Comparison of ENCODE assay signal across 20 cellular contexts in the genomic region with DNA sequence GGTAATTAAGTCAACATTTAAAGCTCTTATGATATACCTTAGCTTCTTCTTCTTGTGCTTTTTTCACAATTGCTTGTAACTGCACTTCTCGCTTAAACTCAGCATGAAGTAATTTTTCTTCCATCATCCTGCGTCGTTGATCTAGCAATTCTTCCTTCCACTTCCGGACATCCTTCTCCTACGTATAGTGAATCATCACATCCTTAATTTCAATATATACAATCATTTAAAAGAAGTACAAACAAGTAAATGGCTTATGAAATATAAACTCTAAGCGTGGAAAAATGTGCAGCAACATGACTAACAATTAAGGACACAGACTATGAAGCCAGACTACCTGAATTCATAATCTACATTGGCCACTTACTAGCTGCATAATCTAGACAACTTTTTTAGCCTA.
DNase-seq lines count a peak whose midpoint lies in the region; ATAC-seq, FAIRE-seq and TF ChIP-seq lines count a peak whose summit lies in the region.
"Had no signal": no experiment of that assay in that cellular context is flagged by ENCODE, and none has a peak within 500 bp of the region (broad histone marks: within the 10 kb centered on the region; RNA-seq: fewer than 3 reads in every experiment).

No MANE protein-coding gene starts in this region.

- no peak overlapping the region for H2AK5ac ChIP-seq in IMR-90 (ENCODE audit: low read depth, low read length)

- no peak overlapping the region for H2BK120ac ChIP-seq in IMR-90 (ENCODE audit: low read depth, low read length)

- no CpG with 5 or more reads among the region's 6 CpGs for WGBS in IMR-90 (ENCODE audit: extremely low coverage in 2 of 2, insufficient read length in 1 of 2), 2 experiments

- no peak overlapping the region for H2BK15ac ChIP-seq in IMR-90 (ENCODE audit: low read depth, low read length)

- TF ChIP-seq RAD21 in IMR-90 (IDR thresholded peaks at IDR 0.05; ENCODE audit: low read length): no peak

- H3K79me1 ChIP-seq in IMR-90 (ENCODE audit: low read depth in 1 of 2, low read length in 2 of 2): no peaks in the 10 kb centered on the region

- no peak overlapping the region for H4K8ac ChIP-seq in IMR-90 (ENCODE audit: low read depth in 2 of 2, low read length in 2 of 2)

- peaks cover 2% of the 10 kb centered on the region for H3K36me3 Mint-ChIP-seq in T-helper 17 cell (ENCODE audit: low read depth)
- H3K36me3 Mint-ChIP-seq in T-helper 2 cell treated with Interferon-gamma antibody and Interleukin-4, amounts not matched to agents 5 μg/mL and 100 μg/mL, for 36 hours (ENCODE audit: low read depth): peaks cover 11% of the 10 kb centered on the region

- H4K91ac ChIP-seq in IMR-90 (ENCODE audit: insufficient read depth, low read depth, low read length): no peak overlapping the region

- no peak overlapping the region for H3K23ac ChIP-seq in IMR-90 (ENCODE audit: low read depth, low read length)

- no peak overlapping the region for H3K14ac ChIP-seq in IMR-90 (replicated peaks; ENCODE audit: low read depth, low read length)

- H3K4me2 ChIP-seq in IMR-90 (ENCODE audit: low read depth, low read length) (no peak overlapping the region), endothelial cell of umbilical vein (ENCODE audit: insufficient read depth, low read length) (no peak overlapping the region)

- TF ChIP-seq POLR2A in IMR-90 (IDR thresholded peaks at IDR 0.05; ENCODE audit: low read depth, low read length): no peak
- no peak for TF ChIP-seq POLR2A in endothelial cell of umbilical vein (IDR thresholded peaks at IDR 0.05; ENCODE audit: low read depth, low read length)

- no peaks in the 10 kb centered on the region for H3K9me3 Mint-ChIP-seq in T-helper 2 cell treated with Interferon-gamma antibody and Interleukin-4, amounts not matched to agents 5 μg/mL and 100 μg/mL, for 36 hours
- H3K9me3 Mint-ChIP-seq: CD4-positive, alpha-beta T cell; H9 had no signal

- H3K4ac ChIP-seq in IMR-90 (ENCODE audit: low read depth, low read length): no peak overlapping the region

- no peak overlapping the region for H3K27ac ChIP-seq in IMR-90 (ENCODE audit: insufficient read depth, low read length)
- H3K27ac ChIP-seq in endothelial cell of umbilical vein (ENCODE audit: insufficient read depth, low read depth, low read length): no peak overlapping the region
- H3K27ac ChIP-seq: C4-2B, HL-60 had no signal

- no peak overlapping the region for H4K5ac ChIP-seq in IMR-90 (ENCODE audit: low read depth, low read length)

- H3K4me1 ChIP-seq in IMR-90 (ENCODE audit: control insufficient read depth, insufficient read depth, low read length): no peaks in the 10 kb centered on the region
- H3K4me1 ChIP-seq in endothelial cell of umbilical vein (ENCODE audit: control insufficient read depth, extremely low read depth, insufficient read depth, low read length): no peaks in the 10 kb centered on the region
- H3K4me1 ChIP-seq: Caco-2 had no signal

- no peak overlapping the region for H3K56ac ChIP-seq in IMR-90 (ENCODE audit: extremely low read depth, insufficient read depth, low read length)

- DNase-seq in IMR-90: peak; percentile 44
- DNase-seq in T-helper 17 cell: no peak
- peak; percentile 20 for DNase-seq in endothelial cell of umbilical vein (ENCODE audit: low read depth, low spot score)
- no peak for DNase-seq in T-helper 2 cell treated with Interferon-gamma antibody and Interleukin-4, amounts not matched to agents 5 μg/mL and 100 μg/mL, for 36 hours (ENCODE audit: low spot score)
- DNase-seq in mucosa of gallbladder (ENCODE audit: low spot score): no peak
- DNase-seq: AML-193; Caco-2; CD4-positive, alpha-beta T cell; GDM1; H9 had no signal

- H2AFZ ChIP-seq in IMR-90 (replicated peaks; ENCODE audit: low read length, poor library complexity): no peak overlapping the region
- H2AFZ ChIP-seq in endothelial cell of umbilical vein (ENCODE audit: low read depth, low read length): no peak overlapping the region

- no peak overlapping the region for H3K4me3 ChIP-seq in IMR-90 (ENCODE audit: insufficient read depth, low read depth, low read length)
- H3K4me3 ChIP-seq in endothelial cell of umbilical vein (replicated peaks in 1 of 3; ENCODE audit: insufficient read depth in 1 of 3, low read depth in 1 of 3, low read length in 3 of 3): no peak overlapping the region
- H3K4me3 ChIP-seq: K562 had no signal

- TF ChIP-seq CTCF in IMR-90 (conservative IDR thresholded peaks at IDR 0.05; ENCODE audit: low read depth, low read length) (no peak), endothelial cell of umbilical vein (IDR thresholded peaks at IDR 0.05; ENCODE audit: extremely low read depth in 1 of 2, insufficient read depth in 1 of 2, low read depth in 1 of 2, low read length in 2 of 2) (no peak)

- in situ Hi-C loops in IMR-90 (cut with MboI; ENCODE audit: low sequenced_read_pairs): no loop called here

- BruUV-seq in IMR-90 (replicated peaks; lab: Mats Ljungman, UMichigan) (no TSS peak), endothelial cell of umbilical vein (replicated peaks; lab: Mats Ljungman, UMichigan) (no TSS peak)

- FAIRE-seq in endothelial cell of umbilical vein (lab: Jason Lieb, UNC): no peak
- FAIRE-seq: A204.1, D721Med, GM12892, GM18507, H1, K562 had no signal

- no peaks in the 10 kb centered on the region for H3K27me3 Mint-ChIP-seq in T-helper 17 cell
- no peaks in the 10 kb centered on the region for H3K27me3 Mint-ChIP-seq in T-helper 2 cell treated with Interferon-gamma antibody and Interleukin-4, amounts not matched to agents 5 μg/mL and 100 μg/mL, for 36 hours (ENCODE audit: low read depth)
- H3K27me3 Mint-ChIP-seq: CD4-positive, alpha-beta T cell had no signal

- H3K4me3 Mint-ChIP-seq in T-helper 17 cell: no peak overlapping the region
- H3K4me3 Mint-ChIP-seq in T-helper 2 cell treated with Interferon-gamma antibody and Interleukin-4, amounts not matched to agents 5 μg/mL and 100 μg/mL, for 36 hours: no peak overlapping the region
- H3K4me3 Mint-ChIP-seq: CD4-positive, alpha-beta T cell; H9 had no signal

- H3K27ac Mint-ChIP-seq in T-helper 17 cell: peak overlapping the region; percentile 16
- no peak overlapping the region for H3K27ac Mint-ChIP-seq in T-helper 2 cell treated with Interferon-gamma antibody and Interleukin-4, amounts not matched to agents 5 μg/mL and 100 μg/mL, for 36 hours
- H3K27ac Mint-ChIP-seq: CD4-positive, alpha-beta T cell; H9 had no signal

- no peak overlapping the region for H2AK9ac ChIP-seq in IMR-90 (replicated peaks; ENCODE audit: low read depth, low read length, poor library complexity)

- dilution Hi-C loops in IMR-90 (cut with HindIII; ENCODE audit: low sequenced_read_pairs, unreplicated experiment) (no loop called here), endothelial cell of umbilical vein (cut with MboI; ENCODE audit: extremely low pct_ligation_motif_present, low sequenced_read_pairs) (no loop called here)

- H3K9me1 ChIP-seq in IMR-90 (ENCODE audit: insufficient read depth, low read length): no peaks in the 10 kb centered on the region
- no peaks in the 10 kb centered on the region for H3K9me1 ChIP-seq in endothelial cell of umbilical vein (replicated peaks; ENCODE audit: control insufficient read depth, extremely low read depth, insufficient read depth, low read length)

- no peak overlapping the region for H3K18ac ChIP-seq in IMR-90 (ENCODE audit: low read depth, low read length)

- intact Hi-C loops in IMR-90 (cut with micrococcal nuclease) (no loop called here), endothelial cell of umbilical vein (cut with micrococcal nuclease) (no loop called here)

- ATAC-seq in IMR-90 (ENCODE audit: low read depth): no peak
- no peak for ATAC-seq in T-helper 17 cell
- no peak for ATAC-seq in GM18520 (IDR thresholded peaks at IDR 0.05; ENCODE audit: unreplicated experiment)
- ATAC-seq in HG03439 (IDR thresholded peaks at IDR 0.05; ENCODE audit: unreplicated experiment): no peak
- ATAC-seq: K562 had no signal

- H3K9me3 ChIP-seq in IMR-90 (ENCODE audit: control insufficient read depth, insufficient read depth, low read length) (no peaks in the 10 kb centered on the region), T-helper 17 cell (ENCODE audit: control insufficient read depth, low read length, poor library complexity, severe bottlenecking) (no peaks in the 10 kb centered on the region), endothelial cell of umbilical vein (replicated peaks; ENCODE audit: control insufficient read depth, insufficient read depth, low read length) (no peaks in the 10 kb centered on the region)
- H3K9me3 ChIP-seq: Caco-2 had no signal

- no peaks in the 10 kb centered on the region for H3K27me3 ChIP-seq in IMR-90 (ENCODE audit: control insufficient read depth, insufficient read depth, low read length)
- H3K27me3 ChIP-seq in endothelial cell of umbilical vein (ENCODE audit: control insufficient read depth in 2 of 2, insufficient read depth in 2 of 2, low read length in 2 of 2): no peaks in the 10 kb centered on the region

- POLR2A ChIA-PET in IMR-90 (lab: Charles Lee; ENCODE audit: unreplicated experiment) (no interaction called here), endothelial cell of umbilical vein (lab: Charles Lee) (no interaction called here)

- H3K36me3 ChIP-seq in IMR-90 (ENCODE audit: control insufficient read depth, insufficient read depth, low read length) (no peaks in the 10 kb centered on the region), endothelial cell of umbilical vein (ENCODE audit: control insufficient read depth in 2 of 2, extremely low read depth in 1 of 2, insufficient read depth in 2 of 2, low read length in 2 of 2) (no peaks in the 10 kb centered on the region)

- H2BK20ac ChIP-seq in IMR-90 (ENCODE audit: low read depth, low read length): no peak overlapping the region

- CTCF ChIA-PET in IMR-90 (lab: Yijun Ruan, JAX): no interaction called here
- CTCF ChIA-PET in endothelial cell of umbilical vein (lab: Charles Lee): no interaction called here

- no peak overlapping the region for H3K9ac ChIP-seq in IMR-90 (ENCODE audit: low read depth, low read length)
- no peak overlapping the region for H3K9ac ChIP-seq in endothelial cell of umbilical vein (replicated peaks; ENCODE audit: extremely low read depth, insufficient read depth, low read length)

- no peaks in the 10 kb centered on the region for H4K20me1 ChIP-seq in IMR-90 (ENCODE audit: insufficient read depth, low read length)
- H4K20me1 ChIP-seq in endothelial cell of umbilical vein (replicated peaks; ENCODE audit: control insufficient read depth, extremely low read depth, insufficient read depth, low read length): no peaks in the 10 kb centered on the region

- H3K4me1 Mint-ChIP-seq in T-helper 17 cell: peaks cover 2% of the 10 kb centered on the region
- H3K4me1 Mint-ChIP-seq in T-helper 2 cell treated with Interferon-gamma antibody and Interleukin-4, amounts not matched to agents 5 μg/mL and 100 μg/mL, for 36 hours (ENCODE audit: low read depth): no peaks in the 10 kb centered on the region
- H3K4me1 Mint-ChIP-seq: H9 had no signal

- no peak overlapping the region for H2BK5ac ChIP-seq in IMR-90 (ENCODE audit: low read depth, low read length, poor library complexity, severe bottlenecking)

- H3K79me2 ChIP-seq in endothelial cell of umbilical vein (ENCODE audit: control insufficient read depth, insufficient read depth, low read length): no peaks in the 10 kb centered on the region

TF ChIP-seq in IMR-90, 13 proteins besides CTCF, POLR2A, EP300 and RAD21 (continues in another document):
- no peak for TF ChIP-seq SMC3 (IDR thresholded peaks at IDR 0.05; ENCODE audit: low read depth, low read length)

TF ChIP-seq in endothelial cell of umbilical vein, 7 proteins besides CTCF, POLR2A, EP300 and RAD21 (continues in another document):
- no peak for TF ChIP-seq EZH2 (IDR thresholded peaks at IDR 0.05; ENCODE audit: borderline replicate concordance, low read depth, low read length, severe bottlenecking)

Comparison
In these comparisons a context has a peak if more than half of its experiments do, and no peak if none do; other contexts are left out.
1. DNase-seq: peak in IMR-90 (single experiment) and endothelial cell of umbilical vein (single experiment); none in T-helper 17 cell (0 of 3), T-helper 2 cell treated with Interferon-gamma antibody and Interleukin-4, amounts not matched to agents 5 μg/mL and 100 μg/mL, for 36 hours (single experiment) and mucosa of gallbladder (single experiment).